Comparison of ENCODE assay signal across 1 cellular context in genomic region chr17:19538095-19539039, GRCh38.
TF ChIP-seq lines count a peak whose summit lies in the region.

No MANE protein-coding gene starts in this region.

TF ChIP-seq in HepG2, 621 proteins besides CTCF, POLR2A, EP300 and RAD21 (continued from another document and continues in another):
- TF ChIP-seq MLXIP (CRISPR knock-in tag; IDR thresholded peaks at IDR 0.05; ENCODE audit: borderline replicate concordance): no peak
- no peak for TF ChIP-seq ZNF784 (CRISPR knock-in tag; IDR thresholded peaks at IDR 0.05; ENCODE audit: borderline replicate concordance)
- no peak; the same call in 1 of the 2 replicates for TF ChIP-seq ZNF232 (CRISPR knock-in tag; IDR thresholded peaks at IDR 0.05; ENCODE audit: borderline replicate concordance)
- 0 out of 2 replicates have a peak, but pooled peaks have one; percentile 53 for TF ChIP-seq WIZ (CRISPR knock-in tag; IDR thresholded peaks at IDR 0.05)
- TF ChIP-seq ZNF350 (CRISPR knock-in tag; IDR thresholded peaks at IDR 0.05; ENCODE audit: borderline replicate concordance, low read depth): peak; percentile 89
- peak; percentile 96; the same call in 1 of the 2 replicates for TF ChIP-seq ZNF788 (CRISPR knock-in tag; IDR thresholded peaks at IDR 0.05; ENCODE audit: borderline replicate concordance)
- TF ChIP-seq ZNF44 (CRISPR knock-in tag; IDR thresholded peaks at IDR 0.05): no peak
- peak; percentile 48; the same call in 1 of the 2 replicates for TF ChIP-seq SIX1 (CRISPR knock-in tag; IDR thresholded peaks at IDR 0.05; ENCODE audit: borderline replicate concordance)
- TF ChIP-seq ZNF552 (CRISPR knock-in tag; IDR thresholded peaks at IDR 0.05; ENCODE audit: borderline replicate concordance): no peak
- peak; percentile 37; the same call in 1 of the 2 replicates for TF ChIP-seq ZFP90 (CRISPR knock-in tag; IDR thresholded peaks at IDR 0.05; ENCODE audit: borderline replicate concordance)
- no peak for TF ChIP-seq ZNF121 (CRISPR knock-in tag; IDR thresholded peaks at IDR 0.05)
- TF ChIP-seq ZNF713 (CRISPR knock-in tag; IDR thresholded peaks at IDR 0.05): 0 out of 2 replicates have a peak, but pooled peaks have one; percentile 62
- TF ChIP-seq ZFP36L2 (CRISPR knock-in tag; IDR thresholded peaks at IDR 0.05): no peak
- peak; percentile 65; the same call in 1 of the 2 replicates for TF ChIP-seq ZMYM3 (CRISPR knock-in tag; IDR thresholded peaks at IDR 0.05)
- peak; percentile 92 for TF ChIP-seq BCL6 (CRISPR knock-in tag; IDR thresholded peaks at IDR 0.05)
- no peak for TF ChIP-seq SP140L (CRISPR knock-in tag; IDR thresholded peaks at IDR 0.05; ENCODE audit: borderline replicate concordance)
- TF ChIP-seq KIAA2018 (CRISPR knock-in tag; IDR thresholded peaks at IDR 0.05; ENCODE audit: borderline replicate concordance): no peak
- no peak for TF ChIP-seq NBN (conservative IDR thresholded peaks at IDR 0.05)
- peak; percentile 52; the same call in 1 of the 2 replicates for TF ChIP-seq ZNF564 (CRISPR knock-in tag; IDR thresholded peaks at IDR 0.05)
- peak; percentile 87 for TF ChIP-seq ZNF644 (CRISPR knock-in tag; IDR thresholded peaks at IDR 0.05; ENCODE audit: low read depth)
- TF ChIP-seq ARID3A (IDR thresholded peaks at IDR 0.05; ENCODE audit: low read depth, low read length): 0 out of 2 replicates have a peak, but pooled peaks have one; percentile 31
- TF ChIP-seq ZBTB14 (CRISPR knock-in tag; IDR thresholded peaks at IDR 0.05): no peak
- TF ChIP-seq ZSCAN31 (CRISPR knock-in tag; IDR thresholded peaks at IDR 0.05; ENCODE audit: low read depth): peak; percentile 58; the same call in 1 of the 2 replicates
- 0 out of 2 replicates have a peak, but pooled peaks have one; percentile 20 for TF ChIP-seq KLF9 (CRISPR knock-in tag; IDR thresholded peaks at IDR 0.05; ENCODE audit: low read depth)
- no peak for TF ChIP-seq SUZ12 (IDR thresholded peaks at IDR 0.05; ENCODE audit: low read depth, low read length)
- TF ChIP-seq GMEB2 (CRISPR knock-in tag; IDR thresholded peaks at IDR 0.05; ENCODE audit: low read depth): no peak
- TF ChIP-seq SYNCRIP (IDR thresholded peaks at IDR 0.05; ENCODE audit: insufficient read depth, low read depth, low read length): no peak
- TF ChIP-seq ZNF549 (CRISPR knock-in tag; IDR thresholded peaks at IDR 0.05): no peak
- TF ChIP-seq ZNF83 (CRISPR knock-in tag; IDR thresholded peaks at IDR 0.05; ENCODE audit: borderline replicate concordance): no peak
- TF ChIP-seq SNAI1 (CRISPR knock-in tag; IDR thresholded peaks at IDR 0.05; ENCODE audit: borderline replicate concordance): peak; percentile 96; the same call in 1 of the 2 replicates
- no peak for TF ChIP-seq ZMAT5 (CRISPR knock-in tag; IDR thresholded peaks at IDR 0.05; ENCODE audit: borderline replicate concordance, low read depth)
- no peak for TF ChIP-seq PTBP1 (IDR thresholded peaks at IDR 0.05; ENCODE audit: low read depth, low read length, poor library complexity, severe bottlenecking)
- TF ChIP-seq GATA4 (IDR thresholded peaks at IDR 0.05; ENCODE audit: borderline replicate concordance, low read depth): peak; percentile 36; the same call in 1 of the 2 replicates
- TF ChIP-seq ZFP91 (CRISPR knock-in tag; IDR thresholded peaks at IDR 0.05; ENCODE audit: borderline replicate concordance): peak; percentile 77
